Comparison of ENCODE assay signal across 40 cellular contexts in genomic region chr3:5728085-5728484, GRCh38.
"Had no signal": no experiment of that assay in that cellular context is flagged by ENCODE, and none has a peak within 500 bp of the region (broad histone marks: within the 10 kb centered on the region; RNA-seq: fewer than 3 reads in every experiment).

No MANE protein-coding gene starts in this region.

- H3K4me1 Mint-ChIP-seq: activated naive CD4-positive, alpha-beta T cell treated with anti-CD3 and anti-CD28 coated beads, Interleukin-2, amount 10 ng/mL, durations not matched to agents 7 days and 5 days; activated naive CD4-positive, alpha-beta T cell treated with anti-CD3 and anti-CD28 coated beads, Interleukin-2, amount 50 U/mL, for 24 hours; activated naive CD8-positive, alpha-beta T cell treated with anti-CD3 and anti-CD28 coated beads for 36 hours; activated naive CD8-positive, alpha-beta T cell treated with anti-CD3 and anti-CD28 coated beads, Interleukin-2, amount 10 ng/mL, durations not matched to agents 7 days and 5 days; activated naive CD8-positive, alpha-beta T cell treated with anti-CD3 and anti-CD28 coated beads, Interleukin-2, amount 50 U/mL, for 24 hours; activated T-helper 17 cell treated with anti-CD3 and anti-CD28 coated beads, Interleukin-2, amount 50 U/mL, for 72 hours; brain; central memory CD8-positive, alpha-beta T cell had no signal

- H3K4me3 ChIP-seq: adrenal gland, ascending aorta, body of pancreas, breast epithelium, cardiac muscle cell had no signal

- H3K4me3 Mint-ChIP-seq: activated naive CD4-positive, alpha-beta T cell treated with anti-CD3 and anti-CD28 coated beads for 36 hours; activated naive CD4-positive, alpha-beta T cell treated with anti-CD3 and anti-CD28 coated beads, Interleukin-2, amount 10 ng/mL, durations not matched to agents 7 days and 5 days; activated naive CD4-positive, alpha-beta T cell treated with anti-CD3 and anti-CD28 coated beads, Interleukin-2, amount 50 U/mL, for 24 hours; activated naive CD8-positive, alpha-beta T cell; activated naive CD8-positive, alpha-beta T cell treated with anti-CD3 and anti-CD28 coated beads for 36 hours; activated naive CD8-positive, alpha-beta T cell treated with anti-CD3 and anti-CD28 coated beads, Interleukin-2, amount 10 ng/mL, durations not matched to agents 7 days and 5 days; activated naive CD8-positive, alpha-beta T cell treated with anti-CD3 and anti-CD28 coated beads, Interleukin-2, amount 50 U/mL, for 24 hours; activated T-cell treated with anti-CD3 and anti-CD28 coated beads, Interleukin-2, amount 50 U/mL, for 24 hours; activated T-cell treated with anti-CD3 and anti-CD28 coated beads, Interleukin-2, amount 50 U/mL, for 4 hours; activated T-cell treated with anti-CD3 and anti-CD28 coated beads, Interleukin-2, amount 50 U/mL, for 72 hours; activated T-helper 1 cell treated with anti-CD3 and anti-CD28 coated beads, Interleukin-12 subunit alpha, Interleukin-12 subunit beta, Interleukin-2, Interleukin-4 antibody, amounts not matched to agents 30 ng/mL and 10 ng/mL and 1 ng/mL, durations not matched to agents 14 hours and 24 hours and 36 hours; activated T-helper 17 cell treated with anti-CD3 and anti-CD28 coated beads, Interleukin-2, amount 50 U/mL, for 72 hours; brain; central memory CD8-positive, alpha-beta T cell had no signal

- H3K27ac ChIP-seq: adrenal gland, ascending aorta, body of pancreas, brain microvascular endothelial cell, breast epithelium, cardiac muscle cell had no signal

- H3K27ac Mint-ChIP-seq: activated naive CD4-positive, alpha-beta T cell treated with anti-CD3 and anti-CD28 coated beads for 36 hours; activated naive CD4-positive, alpha-beta T cell treated with anti-CD3 and anti-CD28 coated beads, Interleukin-2, amount 10 ng/mL, durations not matched to agents 7 days and 5 days; activated naive CD4-positive, alpha-beta T cell treated with anti-CD3 and anti-CD28 coated beads, Interleukin-2, amount 50 U/mL, for 24 hours; activated naive CD4-positive, alpha-beta T cell treated with anti-CD3 and anti-CD28 coated beads, Interleukin-2, amount 50 U/mL, for 72 hours; activated naive CD8-positive, alpha-beta T cell; activated naive CD8-positive, alpha-beta T cell treated with anti-CD3 and anti-CD28 coated beads for 36 hours; activated naive CD8-positive, alpha-beta T cell treated with anti-CD3 and anti-CD28 coated beads, Interleukin-2, amount 10 ng/mL, durations not matched to agents 7 days and 5 days; activated naive CD8-positive, alpha-beta T cell treated with anti-CD3 and anti-CD28 coated beads, Interleukin-2, amount 50 U/mL, for 24 hours; activated T-cell treated with anti-CD3 and anti-CD28 coated beads, Interleukin-2, amount 50 U/mL, for 24 hours; activated T-cell treated with anti-CD3 and anti-CD28 coated beads, Interleukin-2, amount 50 U/mL, for 72 hours; activated T-helper 1 cell treated with anti-CD3 and anti-CD28 coated beads, Interleukin-12 subunit alpha, Interleukin-12 subunit beta, Interleukin-2, Interleukin-4 antibody, amounts not matched to agents 30 ng/mL and 10 ng/mL and 1 ng/mL, durations not matched to agents 14 hours and 24 hours and 36 hours; activated T-helper 17 cell treated with anti-CD3 and anti-CD28 coated beads, Interleukin-2, amount 50 U/mL, for 72 hours; activated T-helper 2 cell treated with anti-CD3 and anti-CD28 coated beads, Interferon-gamma antibody, Interleukin-2, Interleukin-4, amounts not matched to agents 10 μg/mL and 5 μg/mL and 100 μg/mL, durations not matched to agents 14 hours and 24 hours and 36 hours had no signal

- ATAC-seq: activated naive CD4-positive, alpha-beta T cell treated with anti-CD3 and anti-CD28 coated beads, Interleukin-2, amount 50 U/mL, for 72 hours; activated naive CD8-positive, alpha-beta T cell treated with anti-CD3 and anti-CD28 coated beads, Interleukin-2, amount 50 U/mL, for 24 hours; activated T-cell treated with anti-CD3 and anti-CD28 coated beads, Interleukin-2, amount 50 U/mL, for 4 hours; activated T-cell treated with anti-CD3 and anti-CD28 coated beads, Interleukin-2, amount 50 U/mL, for 72 hours; activated T-helper 17 cell treated with anti-CD3 and anti-CD28 coated beads, Interleukin-2, amount 50 U/mL, for 72 hours; body of pancreas had no signal

- H3K9me3 Mint-ChIP-seq: activated naive CD4-positive, alpha-beta T cell treated with anti-CD3 and anti-CD28 coated beads, Interleukin-2, amount 50 U/mL, for 24 hours; activated naive CD8-positive, alpha-beta T cell treated with anti-CD3 and anti-CD28 coated beads for 36 hours; activated naive CD8-positive, alpha-beta T cell treated with anti-CD3 and anti-CD28 coated beads, Interleukin-2, amount 10 ng/mL, durations not matched to agents 7 days and 5 days; activated naive CD8-positive, alpha-beta T cell treated with anti-CD3 and anti-CD28 coated beads, Interleukin-2, amount 50 U/mL, for 24 hours; activated T-cell treated with anti-CD3 and anti-CD28 coated beads, Interleukin-2, amount 50 U/mL, for 24 hours; activated T-cell treated with anti-CD3 and anti-CD28 coated beads, Interleukin-2, amount 50 U/mL, for 4 hours; activated T-cell treated with anti-CD3 and anti-CD28 coated beads, Interleukin-2, amount 50 U/mL, for 72 hours; activated T-helper 1 cell treated with anti-CD3 and anti-CD28 coated beads, Interleukin-12 subunit alpha, Interleukin-12 subunit beta, Interleukin-2, Interleukin-4 antibody, amounts not matched to agents 30 ng/mL and 10 ng/mL and 1 ng/mL, durations not matched to agents 14 hours and 24 hours and 36 hours; activated T-helper 17 cell treated with anti-CD3 and anti-CD28 coated beads, Interleukin-2, amount 50 U/mL, for 72 hours; activated T-helper 2 cell treated with anti-CD3 and anti-CD28 coated beads, Interferon-gamma antibody, Interleukin-2, Interleukin-4, amounts not matched to agents 10 μg/mL and 5 μg/mL and 100 μg/mL, durations not matched to agents 14 hours and 24 hours and 36 hours had no signal

- H3K36me3 ChIP-seq: adrenal gland, ascending aorta, brain microvascular endothelial cell, breast epithelium, cardiac muscle cell had no signal

- H3K27me3 ChIP-seq: adrenal gland, ascending aorta, body of pancreas, brain microvascular endothelial cell, breast epithelium, cardiac muscle cell had no signal

- H3K36me3 Mint-ChIP-seq: activated naive CD4-positive, alpha-beta T cell treated with anti-CD3 and anti-CD28 coated beads, Interleukin-2, amount 10 ng/mL, durations not matched to agents 7 days and 5 days; activated naive CD4-positive, alpha-beta T cell treated with anti-CD3 and anti-CD28 coated beads, Interleukin-2, amount 50 U/mL, for 24 hours; activated naive CD4-positive, alpha-beta T cell treated with anti-CD3 and anti-CD28 coated beads, Interleukin-2, amount 50 U/mL, for 72 hours; activated naive CD8-positive, alpha-beta T cell; activated naive CD8-positive, alpha-beta T cell treated with anti-CD3 and anti-CD28 coated beads for 36 hours; activated naive CD8-positive, alpha-beta T cell treated with anti-CD3 and anti-CD28 coated beads, Interleukin-2, amount 10 ng/mL, durations not matched to agents 7 days and 5 days; brain had no signal

- FAIRE-seq: astrocyte, bronchial epithelial cell had no signal

- H3K27me3 Mint-ChIP-seq: activated naive CD4-positive, alpha-beta T cell treated with anti-CD3 and anti-CD28 coated beads, Interleukin-2, amount 10 ng/mL, durations not matched to agents 7 days and 5 days; activated naive CD4-positive, alpha-beta T cell treated with anti-CD3 and anti-CD28 coated beads, Interleukin-2, amount 50 U/mL, for 24 hours; activated naive CD8-positive, alpha-beta T cell; activated naive CD8-positive, alpha-beta T cell treated with anti-CD3 and anti-CD28 coated beads for 36 hours; activated naive CD8-positive, alpha-beta T cell treated with anti-CD3 and anti-CD28 coated beads, Interleukin-2, amount 10 ng/mL, durations not matched to agents 7 days and 5 days; activated naive CD8-positive, alpha-beta T cell treated with anti-CD3 and anti-CD28 coated beads, Interleukin-2, amount 50 U/mL, for 24 hours; activated T-cell treated with anti-CD3 and anti-CD28 coated beads, Interleukin-2, amount 50 U/mL, for 24 hours; activated T-helper 17 cell treated with anti-CD3 and anti-CD28 coated beads, Interleukin-2, amount 50 U/mL, for 72 hours; brain; central memory CD8-positive, alpha-beta T cell had no signal

- H3K4me1 ChIP-seq: adrenal gland, ascending aorta, body of pancreas, breast epithelium had no signal

- DNase-seq: activated effector memory CD4-positive, alpha-beta T cell treated with anti-CD3 and anti-CD28 coated beads, Interleukin-2, amount 50 U/mL, for 16 hours; activated effector memory CD4-positive, alpha-beta T cell treated with Interleukin-2 at 50 U/mL for 16 hours; activated gamma-delta T cell; activated gamma-delta T cell treated with Interleukin-2 at 50 U/mL for 16 hours; activated naive CD4-positive, alpha-beta T cell; activated naive CD4-positive, alpha-beta T cell treated with anti-CD3 and anti-CD28 coated beads for 36 hours; activated naive CD4-positive, alpha-beta T cell treated with anti-CD3 and anti-CD28 coated beads, Interleukin-2, amount 10 ng/mL, durations not matched to agents 7 days and 5 days; activated naive CD4-positive, alpha-beta T cell treated with anti-CD3 and anti-CD28 coated beads, Interleukin-2, amount 50 U/mL, for 16 hours; activated naive CD4-positive, alpha-beta T cell treated with Interleukin-2 at 50 U/mL for 16 hours; activated naive CD8-positive, alpha-beta T cell treated with anti-CD3 and anti-CD28 coated beads for 36 hours; activated naive CD8-positive, alpha-beta T cell treated with anti-CD3 and anti-CD28 coated beads, Interleukin-2, amount 10 ng/mL, durations not matched to agents 7 days and 5 days; activated naive CD8-positive, alpha-beta T cell treated with anti-CD3 and anti-CD28 coated beads, Interleukin-2, amount 50 U/mL, for 24 hours; activated T-cell treated with anti-CD3 and anti-CD28 coated beads, Interleukin-2, amount 50 U/mL, for 1 hour; activated T-cell treated with anti-CD3 and anti-CD28 coated beads, Interleukin-2, amount 50 U/mL, for 24 hours; activated T-cell treated with anti-CD3 and anti-CD28 coated beads, Interleukin-2, amount 50 U/mL, for 4 hours; activated T-cell treated with anti-CD3 and anti-CD28 coated beads, Interleukin-2, amount 50 U/mL, for 48 hours; activated T-cell treated with anti-CD3 and anti-CD28 coated beads, Interleukin-2, amount 50 U/mL, for 72 hours; adrenal gland; amniotic stem cell; amygdala; anterior cingulate cortex; aorta; body of pancreas; brain microvascular endothelial cell; caudate nucleus; central memory CD4-positive, alpha-beta T cell; cerebellar nuclear complex had no signal

- H3K9me3 ChIP-seq: adrenal gland, ascending aorta, body of pancreas, breast epithelium had no signal
